ENCODE assay signal across 8 cellular contexts in the genomic region with DNA sequence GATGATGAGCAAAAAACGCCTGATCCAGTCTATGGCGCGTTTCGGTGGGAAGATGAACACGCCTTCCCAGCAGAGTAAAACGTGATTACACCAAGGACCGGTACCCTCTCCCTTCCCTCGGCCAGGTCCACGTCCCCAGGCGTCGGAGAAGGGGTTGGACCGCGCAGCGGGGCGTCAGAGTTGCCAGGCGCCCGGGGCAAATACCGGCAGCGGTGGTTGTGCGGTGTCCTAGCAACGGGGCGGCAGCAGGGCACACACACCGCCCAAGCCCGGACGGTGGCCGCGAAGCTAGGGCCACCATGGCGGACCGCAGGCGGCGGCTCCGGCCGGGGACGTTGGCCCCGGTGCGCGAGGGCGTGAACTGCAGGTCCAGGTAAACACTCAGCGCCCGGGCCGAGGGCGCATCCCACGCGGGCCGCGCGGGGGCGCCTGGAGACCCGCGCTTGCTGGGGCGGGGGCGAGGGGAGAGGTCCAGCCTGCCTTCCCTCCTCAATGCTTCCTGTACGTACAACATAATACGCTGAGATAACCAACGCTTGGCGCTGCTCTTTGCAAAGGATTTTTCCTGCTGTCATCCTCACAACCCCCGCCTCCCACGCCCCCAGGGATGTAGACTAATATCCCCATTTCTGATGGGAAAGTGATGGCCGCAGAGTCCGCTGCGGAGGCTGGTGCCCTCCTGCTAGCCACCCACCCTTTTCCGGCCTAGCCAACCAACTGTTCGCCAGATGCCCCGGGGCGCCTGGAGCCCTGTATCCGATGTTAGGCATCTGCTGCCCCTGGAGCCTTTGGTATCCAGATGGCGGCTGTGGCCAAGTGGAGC. TPM values are rescaled to one million over a fixed set of nuclear protein-coding genes. Genes with fewer than 3 reads are reported as not detected.
DNase-seq lines count a peak whose midpoint lies in the region; ATAC-seq and TF ChIP-seq lines count a peak whose summit lies in the region.

Gene FAM47E (plus strand): TSS at position 274 of the 823 bp plus-strand sequence. CDS start 26 bp downstream, at position 300.

- H2BK120ac ChIP-seq in mesenchymal stem cell (ENCODE audit: low read depth, low read length) = no peak within 1 kb of the TSS

- peak within 1 kb of the TSS in 1 of 2 experiments; percentile 37 for H3K4ac ChIP-seq in mesenchymal stem cell (ENCODE audit: low read depth in 1 of 2, low read length in 2 of 2)

- H2AK5ac ChIP-seq in mesenchymal stem cell (ENCODE audit: low read length, severe bottlenecking) = no peak within 1 kb of the TSS

- no peaks in the 10 kb centered on the region for H3K79me1 ChIP-seq in mesenchymal stem cell (replicated peaks; ENCODE audit: low read length, poor library complexity, severe bottlenecking)

- H3K23ac ChIP-seq in mesenchymal stem cell (ENCODE audit: low read length in 2 of 2) = peak within 1 kb of the TSS in 1 of 2 experiments; percentile 23

- peak; percentile 17 for TF ChIP-seq CTCF in AG09319 (IDR thresholded peaks at IDR 0.05; ENCODE audit: low read depth, low read length)
- no peak for TF ChIP-seq CTCF in epithelial cell of esophagus (IDR thresholded peaks at IDR 0.05; ENCODE audit: insufficient read depth, low read depth, low read length, missing control alignments)

- H3K18ac ChIP-seq in mesenchymal stem cell (ENCODE audit: low read depth in 1 of 2, low read length in 2 of 2) = peak within 1 kb of the TSS in 1 of 2 experiments; percentile 21

- no peak within 1 kb of the TSS for H2BK5ac ChIP-seq in mesenchymal stem cell (ENCODE audit: low read depth, low read length, poor library complexity, severe bottlenecking)

- 9% methylated on average over 67 of the region's 67 CpGs for WGBS in mesenchymal stem cell

- peak within 1 kb of the TSS; percentile 17 for H4K8ac ChIP-seq in mesenchymal stem cell (ENCODE audit: low read length)

- H3K4me2 ChIP-seq in mesenchymal stem cell (ENCODE audit: low read length, poor library complexity, severe bottlenecking) = peak within 1 kb of the TSS; percentile 98

- peak within 1 kb of the TSS; percentile 4 for H2BK15ac ChIP-seq in mesenchymal stem cell (ENCODE audit: low read depth, poor library complexity, severe bottlenecking)

- H3K27me3 ChIP-seq in H7 (ENCODE audit: control insufficient read depth, insufficient read depth, low read length) (peaks cover 20% of the 10 kb centered on the region), mesenchymal stem cell (ENCODE audit: control insufficient read depth in 1 of 2, insufficient read depth in 1 of 2, low read length in 2 of 2) (peaks cover 50 to 70% of the 10 kb centered on the region in 2 experiments)

- H3K9me3 ChIP-seq in mesenchymal stem cell (ENCODE audit: control insufficient read depth, low read length) = no peaks in the 10 kb centered on the region

- H2BK12ac ChIP-seq in mesenchymal stem cell (ENCODE audit: low read length in 2 of 2) = no peak within 1 kb of the TSS

- H3K36me3 ChIP-seq in H7 (replicated peaks; ENCODE audit: control insufficient read depth, insufficient read depth, low read length) = no peaks in the 10 kb centered on the region
- no peaks in the 10 kb centered on the region for H3K36me3 ChIP-seq in mesenchymal stem cell (ENCODE audit: control insufficient read depth in 1 of 2, insufficient read depth in 2 of 2, low read depth in 1 of 2, low read length in 2 of 2)

- H3K4me1 ChIP-seq in mesenchymal stem cell (ENCODE audit: control insufficient read depth, insufficient read depth, low read depth, low read length) = peaks cover 11% of the 10 kb centered on the region

- H2AFZ ChIP-seq in mesenchymal stem cell (ENCODE audit: low read depth, low read length) = peak within 1 kb of the TSS; percentile 61

- no peak within 1 kb of the TSS for H3K27ac ChIP-seq in mesenchymal stem cell (ENCODE audit: low read length, poor library complexity, severe bottlenecking)

- DNase-seq in AG09319 (ENCODE audit: extremely low read depth, low read depth) (no peak), H7 (peak; percentile 92), NCI-H226 (peak; percentile 9), epithelial cell of esophagus (ENCODE audit: low read depth) (peak; percentile 41), mesenchymal stem cell (peak; percentile 50)
- peak; percentile 64 for DNase-seq in activated CD8-positive, alpha-beta memory T cell treated with anti-CD3 and anti-CD28 coated beads for 24 hours
- peak; percentile 42 for DNase-seq in stimulated activated CD8-positive, alpha-beta memory T cell treated with anti-CD3 and anti-CD28 coated beads, Interleukin-4, amount 100 ng/mL, for 48 hours

- ATAC-seq in GM18517 (IDR thresholded peaks at IDR 0.05; ENCODE audit: unreplicated experiment) = no peak

- no peak within 1 kb of the TSS for H4K91ac ChIP-seq in mesenchymal stem cell (ENCODE audit: low read length)

- H3K4me3 ChIP-seq in H7 (ENCODE audit: insufficient read depth, low read depth, low read length) (peak within 1 kb of the TSS; percentile 58), epithelial cell of esophagus (ENCODE audit: low read length) (peak within 1 kb of the TSS; percentile 45), mesenchymal stem cell (ENCODE audit: insufficient read depth in 1 of 2, low read depth in 1 of 2, low read length in 2 of 2) (peak within 1 kb of the TSS; percentile 69 to 79)

- H3K9ac ChIP-seq in mesenchymal stem cell (ENCODE audit: low read length) = peak within 1 kb of the TSS; percentile 78

- H3K14ac ChIP-seq in mesenchymal stem cell (ENCODE audit: low read length in 2 of 2) = no peak within 1 kb of the TSS

RNA-seq across cellular contexts. Expression of gene FAM47E, which starts in this region (rescaled TPM):
- 0.17 and 1.4 TPM in 2 replicates for total RNA-seq in H7 (2014; rRNA removed; shearing (Covaris generic))
- polyA plus RNA-seq in mesenchymal stem cell (2013, experiment 1 of 2) = 0.03 TPM
- 0.27 TPM for polyA plus RNA-seq in mesenchymal stem cell (2013, experiment 2 of 2)
